Comparison of ENCODE assay signal across 9 cellular contexts in genomic region chr6:155171109-155171746, GRCh38.
DNase-seq lines count a peak whose midpoint lies in the region; ATAC-seq lines count a peak whose summit lies in the region.
"Had no signal": no experiment of that assay in that cellular context is flagged by ENCODE, and none has a peak within 500 bp of the region (broad histone marks: within the 10 kb centered on the region; RNA-seq: fewer than 3 reads in every experiment).

No MANE protein-coding gene starts in this region.

- intact Hi-C loops in activated T-helper 2 cell treated with anti-CD3 and anti-CD28 coated beads, Interferon-gamma antibody, Interleukin-2, Interleukin-4, amounts not matched to agents 10 μg/mL and 5 μg/mL and 100 μg/mL, durations not matched to agents 14 hours and 24 hours and 36 hours (cut with micrococcal nuclease) = loop anchor here (1.0 to 10.0 kb wide), 12 partner anchors 13 to 564 kb away; partner anchors contain the start of genes SCAF8, TFB1M and TIAM2

- peaks cover 45% of the 10 kb centered on the region for H3K4me1 Mint-ChIP-seq in activated T-helper 2 cell treated with anti-CD3 and anti-CD28 coated beads, Interferon-gamma antibody, Interleukin-2, Interleukin-4, amounts not matched to agents 10 μg/mL and 5 μg/mL and 100 μg/mL, durations not matched to agents 14 hours and 24 hours and 36 hours (ENCODE audit: low read depth)

- H3K27ac Mint-ChIP-seq in activated T-helper 2 cell treated with anti-CD3 and anti-CD28 coated beads, Interferon-gamma antibody, Interleukin-2, Interleukin-4, amounts not matched to agents 10 μg/mL and 5 μg/mL and 100 μg/mL, durations not matched to agents 14 hours and 24 hours and 36 hours = peak overlapping the region; percentile 89

- peak overlapping the region; percentile 42 for H3K4me3 Mint-ChIP-seq in activated T-helper 2 cell treated with anti-CD3 and anti-CD28 coated beads, Interferon-gamma antibody, Interleukin-2, Interleukin-4, amounts not matched to agents 10 μg/mL and 5 μg/mL and 100 μg/mL, durations not matched to agents 14 hours and 24 hours and 36 hours (ENCODE audit: low read depth)

- ATAC-seq in HG02973 (IDR thresholded peaks at IDR 0.05; ENCODE audit: unreplicated experiment) = peak; percentile 87

- H3K27ac ChIP-seq in skin epidermis = peak overlapping the region in 12 of 21 experiments; percentile 25 to 78 (median 62)
- H3K27ac ChIP-seq: 22Rv1 had no signal

- peak overlapping the region in 1 of 7 experiments; percentile 3 for H3K4me3 ChIP-seq in skin epidermis

- H3K27me3 Mint-ChIP-seq in activated T-helper 2 cell treated with anti-CD3 and anti-CD28 coated beads, Interferon-gamma antibody, Interleukin-2, Interleukin-4, amounts not matched to agents 10 μg/mL and 5 μg/mL and 100 μg/mL, durations not matched to agents 14 hours and 24 hours and 36 hours (ENCODE audit: low read depth) = no peaks in the 10 kb centered on the region

- H3K9me3 Mint-ChIP-seq in activated T-helper 2 cell treated with anti-CD3 and anti-CD28 coated beads, Interferon-gamma antibody, Interleukin-2, Interleukin-4, amounts not matched to agents 10 μg/mL and 5 μg/mL and 100 μg/mL, durations not matched to agents 14 hours and 24 hours and 36 hours = no peaks in the 10 kb centered on the region

- DNase-seq in DMS53 (lab: John Stamatoyannopoulos, UW) (peak; percentile 22), DMS53 treated with DMSO at 0.1 percent for 48 hours (lab: John Stamatoyannopoulos, UW; ENCODE audit: unreplicated experiment) (no peak), OCI-M1 (lab: John Stamatoyannopoulos, UW) (peak; percentile 70), glomerular visceral epithelial cell (ENCODE audit: extremely low spot score) (peak; percentile 89), NCI-H510A treated with DMSO at 0.1 percent for 48 hours (lab: John Stamatoyannopoulos, UW) (no peak)
- peak; percentile 81 for DNase-seq in activated T-helper 2 cell treated with anti-CD3 and anti-CD28 coated beads, Interferon-gamma antibody, Interleukin-2, Interleukin-4, amounts not matched to agents 10 μg/mL and 5 μg/mL and 100 μg/mL, durations not matched to agents 14 hours and 24 hours and 36 hours (ENCODE audit: low spot score)

- peaks cover 52% of the 10 kb centered on the region for H3K36me3 Mint-ChIP-seq in activated T-helper 2 cell treated with anti-CD3 and anti-CD28 coated beads, Interferon-gamma antibody, Interleukin-2, Interleukin-4, amounts not matched to agents 10 μg/mL and 5 μg/mL and 100 μg/mL, durations not matched to agents 14 hours and 24 hours and 36 hours (ENCODE audit: low read depth)

Comparison
In these comparisons a context has a peak if more than half of its experiments do, and no peak if none do; other contexts are left out.
1. DNase-seq: peak in DMS53 (single experiment), OCI-M1 (single experiment), activated T-helper 2 cell treated with anti-CD3 and anti-CD28 coated beads, Interferon-gamma antibody, Interleukin-2, Interleukin-4, amounts not matched to agents 10 μg/mL and 5 μg/mL and 100 μg/mL, durations not matched to agents 14 hours and 24 hours and 36 hours (single experiment) and glomerular visceral epithelial cell (single experiment); none in DMS53 treated with DMSO at 0.1 percent for 48 hours (single experiment) and NCI-H510A treated with DMSO at 0.1 percent for 48 hours (single experiment).